In the genomic region with DNA sequence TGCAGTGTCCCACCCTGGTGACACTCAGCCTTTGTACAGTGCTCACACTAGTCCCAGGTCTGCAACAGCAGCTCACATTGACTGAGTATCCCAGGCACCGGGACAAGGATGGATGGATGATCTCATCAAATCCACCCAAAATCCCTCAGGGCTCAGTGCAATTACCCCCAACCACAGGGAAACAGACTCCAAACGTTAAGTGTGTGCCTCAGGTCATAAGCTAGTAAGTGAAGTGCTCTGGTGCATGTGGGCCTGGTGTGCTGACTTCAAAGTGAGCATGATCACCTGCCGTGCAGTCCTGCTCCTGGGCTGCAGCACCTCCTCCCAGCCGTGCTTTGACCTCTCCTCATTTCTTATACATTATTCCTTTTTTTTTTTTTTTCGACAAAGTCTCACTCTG, we compare ENCODE assay signal across 25 cellular contexts. TPM values are rescaled to one million over a fixed set of nuclear protein-coding genes. Genes with fewer than 3 reads are reported as not detected.
"Had no signal": no experiment of that assay in that cellular context is flagged by ENCODE, and none has a peak within 500 bp of the region (broad histone marks: within the 10 kb centered on the region; RNA-seq: fewer than 3 reads in every experiment).

No MANE protein-coding gene starts in this region.

- DNase-seq: dermis blood vessel endothelial cell; esophagus squamous epithelium; foreskin fibroblast; glutamatergic neuron; left cardiac atrium; left ventricle myocardium superior; mesenchymal stem cell; naive B cell; nephron progenitor cell; psoas muscle; retina; right lobe of liver; stimulated activated CD4-positive, alpha-beta T cell treated with anti-CD3 and anti-CD28 coated beads, Interleukin-4, amount 100 ng/mL, for 1 hour; stimulated activated CD8-positive, alpha-beta memory T cell treated with anti-CD3 and anti-CD28 coated beads, Interleukin-4, amount 100 ng/mL, for 48 hours; stimulated activated naive CD8-positive, alpha-beta T cell treated with anti-CD3 and anti-CD28 coated beads, Interleukin-15, Interleukin-2, amounts not matched to agents 100 U/mL and 50 U/mL, for 24 hours; thyroid gland had no signal

- H3K36me3 ChIP-seq: esophagus squamous epithelium, gastroesophageal sphincter, neutrophil, right lobe of liver, suprapubic skin, thyroid gland had no signal

- H3K4me3 ChIP-seq: esophagus squamous epithelium, gastroesophageal sphincter, lung, psoas muscle, right lobe of liver, suprapubic skin, thyroid gland had no signal

- H3K4me1 ChIP-seq: esophagus squamous epithelium, gastroesophageal sphincter, psoas muscle, right lobe of liver, suprapubic skin had no signal

- ATAC-seq: gastroesophageal sphincter; left cardiac atrium; left ventricle myocardium superior; psoas muscle; right lobe of liver; stimulated activated effector memory CD8-positive, alpha-beta T cell treated with anti-CD3 and anti-CD28 coated beads, Interleukin-12 subunit alpha, Interleukin-12 subunit beta, amount 100 ng/mL, for 72 hours; stimulated activated naive CD8-positive, alpha-beta T cell treated with anti-CD3 and anti-CD28 coated beads, Interleukin-15, Interleukin-2, amounts not matched to agents 100 U/mL and 50 U/mL, for 24 hours had no signal

- H3K27me3 ChIP-seq: right lobe of liver, thyroid gland had no signal

- FAIRE-seq: keratinocyte, urothelium cell line had no signal

- H3K9me3 ChIP-seq: esophagus squamous epithelium, gastroesophageal sphincter, neutrophil, psoas muscle, right lobe of liver, suprapubic skin, thyroid gland had no signal

- H3K27ac ChIP-seq: esophagus squamous epithelium, gastroesophageal sphincter, neutrophil, psoas muscle, right lobe of liver, suprapubic skin, thyroid gland had no signal

RNA-seq across cellular contexts. Expression of a gene that starts 31.2 kb away (rescaled TPM):
- total RNA-seq: dermis blood vessel endothelial cell, epithelial cell of proximal tubule, thyroid gland had no signal
- polyA plus RNA-seq: keratinocyte had no signal

RNA-seq across cellular contexts. Expression of a gene that starts 58.0 kb away (rescaled TPM):
- total RNA-seq: dermis blood vessel endothelial cell, epithelial cell of proximal tubule, left ventricle myocardium superior, osteoblast, suprapubic skin, thyroid gland had no signal
- polyA plus RNA-seq: keratinocyte had no signal
